8 cellular contexts compared by ENCODE assay signal in genomic region chr1:36650200-36651065, GRCh38.
DNase-seq lines count a peak whose midpoint lies in the region; ATAC-seq and TF ChIP-seq lines count a peak whose summit lies in the region.

No MANE protein-coding gene starts in this region.

- H3K27ac ChIP-seq in fibroblast of lung (ENCODE audit: insufficient read depth, low read length) (no peak overlapping the region), neural cell (ENCODE audit: low read length) (no peak overlapping the region)

- H3K4me1 ChIP-seq in BE2C: no peaks in the 10 kb centered on the region
- H3K4me1 ChIP-seq in NT2/D1 (ENCODE audit: insufficient read depth, insufficient read length): peaks cover 15% of the 10 kb centered on the region
- H3K4me1 ChIP-seq in fibroblast of lung (ENCODE audit: control insufficient read depth, extremely low read depth, insufficient read depth, low read length): no peaks in the 10 kb centered on the region

- H3K36me3 ChIP-seq in BE2C (no peaks in the 10 kb centered on the region), NT2/D1 (ENCODE audit: insufficient read depth, insufficient read length, low read length) (no peaks in the 10 kb centered on the region), fibroblast of lung (ENCODE audit: control insufficient read depth, insufficient read depth, low read length) (no peaks in the 10 kb centered on the region), neural cell (ENCODE audit: insufficient read depth, low read length) (no peaks in the 10 kb centered on the region)

- TF ChIP-seq CTCF in BE2C (IDR thresholded peaks at IDR 0.05; ENCODE audit: low read depth, low read length): peak; percentile 82
- TF ChIP-seq CTCF in HFF-Myc (IDR thresholded peaks at IDR 0.05; ENCODE audit: low read depth, low read length, missing control alignments): peak; percentile 96
- TF ChIP-seq CTCF in fibroblast of lung (conservative IDR thresholded peaks at IDR 0.05 in 1 of 2, IDR thresholded peaks at IDR 0.05 in 1 of 2; ENCODE audit: low read depth in 1 of 2, low read length in 2 of 2): peak; percentile 86 to 94
- TF ChIP-seq CTCF in neural cell (IDR thresholded peaks at IDR 0.05; ENCODE audit: poor library complexity, severe bottlenecking): peak; percentile 75

- H3K9me3 Mint-ChIP-seq in stimulated activated naive CD8-positive, alpha-beta T cell treated with anti-CD3 and anti-CD28 coated beads, Interleukin-15, amount 100 ng/mL, for 72 hours: no peaks in the 10 kb centered on the region

- no peak for TF ChIP-seq EP300 in neural cell (conservative IDR thresholded peaks at IDR 0.05; ENCODE audit: poor library complexity, severe bottlenecking)

- no peak overlapping the region for H3K4me2 ChIP-seq in fibroblast of lung (ENCODE audit: extremely low read depth, insufficient read depth, low read length)
- H3K4me2 ChIP-seq in neural cell (ENCODE audit: low read length): no peak overlapping the region

- H3K4me3 ChIP-seq in BE2C (ENCODE audit: low read depth, low read length): no peak overlapping the region
- H3K4me3 ChIP-seq in HFF-Myc (replicated peaks; ENCODE audit: low read depth, low read length): no peak overlapping the region
- no peak overlapping the region for H3K4me3 ChIP-seq in NT2/D1 (ENCODE audit: insufficient read length, low read depth)
- no peak overlapping the region for H3K4me3 ChIP-seq in fibroblast of lung (replicated peaks in 1 of 4; ENCODE audit: control extremely low read depth in 1 of 4, insufficient read depth in 1 of 4, low read depth in 3 of 4, low read length in 4 of 4)
- H3K4me3 ChIP-seq in neural cell (ENCODE audit: low read length): no peak overlapping the region

- H3K79me2 ChIP-seq in fibroblast of lung (ENCODE audit: control insufficient read depth, insufficient read depth, low read length) (no peaks in the 10 kb centered on the region), neural cell (replicated peaks; ENCODE audit: insufficient read depth, low read length) (no peaks in the 10 kb centered on the region)

- TF ChIP-seq RAD21 in neural cell (conservative IDR thresholded peaks at IDR 0.05): peak; percentile 57

- ATAC-seq in stimulated activated naive CD8-positive, alpha-beta T cell treated with anti-CD3 and anti-CD28 coated beads, Interleukin-15, amount 100 ng/mL, for 72 hours: peak; percentile 66
- ATAC-seq in HG03135 (IDR thresholded peaks at IDR 0.05; ENCODE audit: unreplicated experiment): no peak

- no peak overlapping the region for H3K9ac ChIP-seq in NT2/D1 (ENCODE audit: insufficient read length, low read depth)
- no peak overlapping the region for H3K9ac ChIP-seq in fibroblast of lung (ENCODE audit: insufficient read depth, low read length)
- H3K9ac ChIP-seq in neural cell (ENCODE audit: low read length): no peak overlapping the region

- no peaks in the 10 kb centered on the region for H3K27me3 ChIP-seq in BE2C
- H3K27me3 ChIP-seq in NT2/D1 (ENCODE audit: insufficient read depth, insufficient read length): peaks cover 2% of the 10 kb centered on the region
- H3K27me3 ChIP-seq in fibroblast of lung (ENCODE audit: control insufficient read depth, insufficient read depth, low read length): no peaks in the 10 kb centered on the region
- no peaks in the 10 kb centered on the region for H3K27me3 ChIP-seq in neural cell (ENCODE audit: insufficient read depth, low read depth, low read length)

- H3K27ac Mint-ChIP-seq in stimulated activated naive CD8-positive, alpha-beta T cell treated with anti-CD3 and anti-CD28 coated beads, Interleukin-15, amount 100 ng/mL, for 72 hours: no peak overlapping the region

- H4K20me1 ChIP-seq in fibroblast of lung (ENCODE audit: control insufficient read depth, extremely low read depth, insufficient read depth, low read length) (no peaks in the 10 kb centered on the region), neural cell (ENCODE audit: insufficient read depth) (no peaks in the 10 kb centered on the region)

- H3K4me1 Mint-ChIP-seq in stimulated activated naive CD8-positive, alpha-beta T cell treated with anti-CD3 and anti-CD28 coated beads, Interleukin-15, amount 100 ng/mL, for 72 hours: no peaks in the 10 kb centered on the region

- peak; percentile 61 for DNase-seq in BE2C
- peak; percentile 21 for DNase-seq in HFF-Myc (ENCODE audit: extremely low read depth, low read depth)
- peak; percentile 73 for DNase-seq in NT2/D1 (ENCODE audit: low read depth, low spot score)
- peak; percentile 65 for DNase-seq in activated T-cell treated with anti-CD3 and anti-CD28 coated beads, Interleukin-2, amount 50 U/mL, for 1 hour
- peak; percentile 17 to 25 for DNase-seq in fibroblast of lung (ENCODE audit: low read depth in 2 of 2)
- DNase-seq in stimulated activated naive CD8-positive, alpha-beta T cell treated with anti-CD3 and anti-CD28 coated beads, Interleukin-15, amount 100 ng/mL, for 72 hours: peak; percentile 36 to 51

- H3K9me3 ChIP-seq in BE2C (no peaks in the 10 kb centered on the region), NT2/D1 (ENCODE audit: insufficient read depth, low read length) (no peaks in the 10 kb centered on the region), fibroblast of lung (ENCODE audit: control insufficient read depth, insufficient read depth, low read depth, low read length) (no peaks in the 10 kb centered on the region), neural cell (ENCODE audit: low read length) (no peaks in the 10 kb centered on the region)

- no peak overlapping the region for H2AFZ ChIP-seq in fibroblast of lung (ENCODE audit: low read length)
- no peak overlapping the region for H2AFZ ChIP-seq in neural cell (ENCODE audit: low read depth, low read length)

- H3F3A ChIP-seq in neural cell (ENCODE audit: insufficient read depth, low read length, poor library complexity, severe bottlenecking): no peaks in the 10 kb centered on the region

- peaks cover 72% of the 10 kb centered on the region for H3K27me3 Mint-ChIP-seq in stimulated activated naive CD8-positive, alpha-beta T cell treated with anti-CD3 and anti-CD28 coated beads, Interleukin-15, amount 100 ng/mL, for 72 hours

- no peak overlapping the region for H3K4me3 Mint-ChIP-seq in stimulated activated naive CD8-positive, alpha-beta T cell treated with anti-CD3 and anti-CD28 coated beads, Interleukin-15, amount 100 ng/mL, for 72 hours

- H3K9me2 ChIP-seq in neural cell (ENCODE audit: insufficient read depth, low read length): no peaks in the 10 kb centered on the region

TF ChIP-seq in neural cell, 6 proteins besides CTCF, POLR2A, EP300 and RAD21:
- TF ChIP-seq MXI1 (conservative IDR thresholded peaks at IDR 0.05; ENCODE audit: poor library complexity, severe bottlenecking) (no peak), SMC3 (conservative IDR thresholded peaks at IDR 0.05; ENCODE audit: poor library complexity) (peak; percentile 53), EZH2 (IDR thresholded peaks at IDR 0.05; ENCODE audit: borderline replicate concordance, insufficient read depth, low read length, poor library complexity, severe bottlenecking) (no peak)

Comparison
In these comparisons a context has a peak if more than half of its experiments do, and no peak if none do; other contexts are left out.
1. DNase-seq: peak in every context shown above with its lines; median percentile 73 in NT2/D1; 65 in activated T-cell treated with anti-CD3 and anti-CD28 coated beads, Interleukin-2, amount 50 U/mL, for 1 hour; 61 in BE2C; 44 in stimulated activated naive CD8-positive, alpha-beta T cell treated with anti-CD3 and anti-CD28 coated beads, Interleukin-15, amount 100 ng/mL, for 72 hours; 21 in HFF-Myc; 21 in fibroblast of lung.